17 cellular contexts compared by ENCODE assay signal in genomic region chr9:3434594-3434993, GRCh38.
DNase-seq lines count a peak whose midpoint lies in the region; ATAC-seq and TF ChIP-seq lines count a peak whose summit lies in the region.
"Had no signal": no experiment of that assay in that cellular context is flagged by ENCODE, and none has a peak within 500 bp of the region (broad histone marks: within the 10 kb centered on the region; RNA-seq: fewer than 3 reads in every experiment).

No MANE protein-coding gene starts in this region.

- no peaks in the 10 kb centered on the region for H3K36me3 Mint-ChIP-seq in natural killer cell
- H3K36me3 Mint-ChIP-seq in effector memory CD8-positive, alpha-beta T cell (ENCODE audit: insufficient read depth): no peaks in the 10 kb centered on the region
- H3K36me3 Mint-ChIP-seq in activated naive CD8-positive, alpha-beta T cell treated with anti-CD3 and anti-CD28 coated beads, Interleukin-2, amount 50 U/mL, for 24 hours (ENCODE audit: low read depth): peaks cover 12% of the 10 kb centered on the region

- BruUV-seq in IMR-90 (replicated peaks; lab: Mats Ljungman, UMichigan) (no TSS peak), mammary epithelial cell (replicated peaks; lab: Mats Ljungman, UMichigan) (no TSS peak)

- no peaks in the 10 kb centered on the region for H3K79me1 ChIP-seq in IMR-90 (ENCODE audit: low read depth in 1 of 2, low read length in 2 of 2)

- no CpG with 5 or more reads among the region's 1 CpG for WGBS in IMR-90 (ENCODE audit: extremely low coverage in 2 of 2, insufficient read length in 1 of 2), 2 experiments
- WGBS in mammary epithelial cell (ENCODE audit: low coverage, missing lambda C conversion rate): 100% methylated on average over 1 of the region's 1 CpG

- no peaks in the 10 kb centered on the region for H3K79me2 ChIP-seq in mammary epithelial cell (ENCODE audit: insufficient read depth, low read length)

- no peak overlapping the region for H3K56ac ChIP-seq in IMR-90 (ENCODE audit: extremely low read depth, insufficient read depth, low read length)

- H2AK5ac ChIP-seq in IMR-90 (ENCODE audit: low read depth, low read length): no peak overlapping the region

- peak overlapping the region; percentile 68 for H2BK5ac ChIP-seq in IMR-90 (ENCODE audit: low read depth, low read length, poor library complexity, severe bottlenecking)

- no peak overlapping the region for H2AK9ac ChIP-seq in IMR-90 (replicated peaks; ENCODE audit: low read depth, low read length, poor library complexity)

- dilution Hi-C loops in IMR-90 (cut with HindIII; ENCODE audit: low sequenced_read_pairs, unreplicated experiment): no loop called here
- dilution Hi-C loops in mammary epithelial cell (cut with HindIII; ENCODE audit: low sequenced_read_pairs): no loop called here

- no peak overlapping the region for H3K4me3 Mint-ChIP-seq in natural killer cell
- no peak overlapping the region for H3K4me3 Mint-ChIP-seq in effector memory CD8-positive, alpha-beta T cell
- H3K4me3 Mint-ChIP-seq in activated naive CD8-positive, alpha-beta T cell treated with anti-CD3 and anti-CD28 coated beads, Interleukin-2, amount 50 U/mL, for 24 hours: no peak overlapping the region
- H3K4me3 Mint-ChIP-seq: memory B cell; T-helper 1 cell treated with Interleukin-12 subunit alpha and Interleukin-12 subunit beta and Interleukin-4 antibody, amounts not matched to agents 30 μg/mL and 1 μg/mL, for 36 hours had no signal

- H3K4me1 Mint-ChIP-seq in natural killer cell: peaks cover 4 to 15% of the 10 kb centered on the region in 2 donors
- H3K4me1 Mint-ChIP-seq in effector memory CD8-positive, alpha-beta T cell (ENCODE audit: low read depth in 2 of 2): peaks cover 0 to 16% of the 10 kb centered on the region in 2 donors
- no peaks in the 10 kb centered on the region for H3K4me1 Mint-ChIP-seq in activated naive CD8-positive, alpha-beta T cell treated with anti-CD3 and anti-CD28 coated beads, Interleukin-2, amount 50 U/mL, for 24 hours

- no peaks in the 10 kb centered on the region for H3K9me1 ChIP-seq in IMR-90 (ENCODE audit: insufficient read depth, low read length)

- H3K4ac ChIP-seq in IMR-90 (ENCODE audit: low read depth, low read length): no peak overlapping the region

- in situ Hi-C loops in IMR-90 (cut with MboI; ENCODE audit: low sequenced_read_pairs): no loop called here
- in situ Hi-C loops in mammary epithelial cell (cut with MboI; ENCODE audit: low sequenced_read_pairs in 2 of 2): loop anchor here (25.0 kb wide), 1 partner anchor 572 kb away; no protein-coding TSS in a partner anchor

- H3K14ac ChIP-seq in IMR-90 (replicated peaks; ENCODE audit: low read depth, low read length): no peak overlapping the region

- no peak overlapping the region for H3K18ac ChIP-seq in IMR-90 (ENCODE audit: low read depth, low read length)

- H4K5ac ChIP-seq in IMR-90 (ENCODE audit: low read depth, low read length): no peak overlapping the region

- H3K27me3 Mint-ChIP-seq in natural killer cell (ENCODE audit: low read depth in 2 of 2): no peaks in the 10 kb centered on the region
- H3K27me3 Mint-ChIP-seq in effector memory CD8-positive, alpha-beta T cell: no peaks in the 10 kb centered on the region
- no peaks in the 10 kb centered on the region for H3K27me3 Mint-ChIP-seq in activated naive CD8-positive, alpha-beta T cell treated with anti-CD3 and anti-CD28 coated beads, Interleukin-2, amount 50 U/mL, for 24 hours
- H3K27me3 Mint-ChIP-seq: memory B cell had no signal

- TF ChIP-seq RAD21 in IMR-90 (IDR thresholded peaks at IDR 0.05; ENCODE audit: low read length): no peak

- no peak overlapping the region for H3K27ac Mint-ChIP-seq in natural killer cell
- no peak overlapping the region for H3K27ac Mint-ChIP-seq in effector memory CD8-positive, alpha-beta T cell
- H3K27ac Mint-ChIP-seq in activated naive CD8-positive, alpha-beta T cell treated with anti-CD3 and anti-CD28 coated beads, Interleukin-2, amount 50 U/mL, for 24 hours: no peak overlapping the region
- H3K27ac Mint-ChIP-seq: memory B cell; T-helper 1 cell treated with Interleukin-12 subunit alpha and Interleukin-12 subunit beta and Interleukin-4 antibody, amounts not matched to agents 30 μg/mL and 1 μg/mL, for 36 hours had no signal

- DNase-seq in AG04449 (ENCODE audit: low read depth, low spot score) (peak; percentile 37), IMR-90 (peak; percentile 82), mammary epithelial cell (peak; percentile 53), left lobe of liver (ENCODE audit: low spot score) (no peak), natural killer cell (no peak)
- no peak for DNase-seq in effector memory CD8-positive, alpha-beta T cell
- DNase-seq in activated CD4-positive, alpha-beta T cell treated with anti-CD3 and anti-CD28 coated beads for 48 hours: no peak
- no peak for DNase-seq in activated naive CD8-positive, alpha-beta T cell treated with anti-CD3 and anti-CD28 coated beads, Interleukin-2, amount 50 U/mL, for 24 hours
- DNase-seq: activated CD4-positive, alpha-beta T cell treated with anti-CD3 and anti-CD28 coated beads for 4 hours; activated T-cell treated with anti-CD3 and anti-CD28 coated beads, Interleukin-2, amount 50 U/mL, for 48 hours; effector CD8-positive, alpha-beta T cell; NCI-H2171 treated with DMSO at 0.1 percent for 48 hours had no signal

- H3K4me1 ChIP-seq in IMR-90 (ENCODE audit: control insufficient read depth, insufficient read depth, low read length) (peaks cover 2% of the 10 kb centered on the region; the same call in 1 of the 2 replicates), mammary epithelial cell (ENCODE audit: insufficient read depth, low read length) (no peaks in the 10 kb centered on the region)
- H3K4me1 ChIP-seq: ascending aorta had no signal

- H4K8ac ChIP-seq in IMR-90 (ENCODE audit: low read depth in 2 of 2, low read length in 2 of 2): no peak overlapping the region

- H3K27me3 ChIP-seq in IMR-90 (ENCODE audit: control insufficient read depth, insufficient read depth, low read length) (no peaks in the 10 kb centered on the region), mammary epithelial cell (ENCODE audit: insufficient read depth, low read length) (no peaks in the 10 kb centered on the region)
- H3K27me3 ChIP-seq: ascending aorta had no signal

- H3K9me3 Mint-ChIP-seq in natural killer cell: no peaks in the 10 kb centered on the region
- H3K9me3 Mint-ChIP-seq in effector memory CD8-positive, alpha-beta T cell: no peaks in the 10 kb centered on the region
- no peaks in the 10 kb centered on the region for H3K9me3 Mint-ChIP-seq in activated naive CD8-positive, alpha-beta T cell treated with anti-CD3 and anti-CD28 coated beads, Interleukin-2, amount 50 U/mL, for 24 hours
- H3K9me3 Mint-ChIP-seq: memory B cell; T-helper 1 cell treated with Interleukin-12 subunit alpha and Interleukin-12 subunit beta and Interleukin-4 antibody, amounts not matched to agents 30 μg/mL and 1 μg/mL, for 36 hours had no signal

- peak; percentile 74 for ATAC-seq in IMR-90 (ENCODE audit: low read depth)
- ATAC-seq in left lobe of liver: peak; percentile 64
- ATAC-seq in natural killer cell: no peak
- ATAC-seq in effector memory CD8-positive, alpha-beta T cell (replicated peaks): no peak
- no peak for ATAC-seq in activated naive CD8-positive, alpha-beta T cell treated with anti-CD3 and anti-CD28 coated beads, Interleukin-2, amount 50 U/mL, for 24 hours
- ATAC-seq: Panc1 had no signal

- POLR2A ChIA-PET in AG04449 (lab: Yijun Ruan, JAX): no interaction called here
- POLR2A ChIA-PET in IMR-90 (lab: Charles Lee; ENCODE audit: unreplicated experiment): no interaction called here

- TF ChIP-seq CTCF in AG04449 (IDR thresholded peaks at IDR 0.05; ENCODE audit: insufficient read depth, low read length, missing control alignments) (no peak), IMR-90 (conservative IDR thresholded peaks at IDR 0.05; ENCODE audit: low read depth, low read length) (no peak), mammary epithelial cell (conservative IDR thresholded peaks at IDR 0.05 in 1 of 2, IDR thresholded peaks at IDR 0.05 in 1 of 2; ENCODE audit: extremely low read depth in 1 of 2, insufficient read depth in 1 of 2, low read depth in 1 of 2, low read length in 2 of 2) (no peak), natural killer cell (IDR thresholded peaks at IDR 0.05) (no peak)

- TF ChIP-seq POLR2A in IMR-90 (IDR thresholded peaks at IDR 0.05; ENCODE audit: low read depth, low read length): no peak

- H2BK15ac ChIP-seq in IMR-90 (ENCODE audit: low read depth, low read length): no peak overlapping the region

- no peak overlapping the region for H2BK120ac ChIP-seq in IMR-90 (ENCODE audit: low read depth, low read length)

- H2BK20ac ChIP-seq in IMR-90 (ENCODE audit: low read depth, low read length): no peak overlapping the region

- no peak overlapping the region; the same call in 1 of the 2 replicates for H3K4me2 ChIP-seq in IMR-90 (ENCODE audit: low read depth, low read length)
- H3K4me2 ChIP-seq in mammary epithelial cell (ENCODE audit: insufficient read depth, low read depth, low read length): no peak overlapping the region
- H3K4me2 ChIP-seq: KMS-11 had no signal

- H3K4me3 ChIP-seq in AG04449 (ENCODE audit: low read depth, low read length) (no peak overlapping the region), IMR-90 (ENCODE audit: insufficient read depth, low read depth, low read length) (no peak overlapping the region), mammary epithelial cell (replicated peaks in 1 of 3; ENCODE audit: insufficient read depth in 1 of 3, low read depth in 2 of 3, low read length in 3 of 3) (no peak overlapping the region)
- H3K4me3 ChIP-seq: ascending aorta had no signal

- H3K9me3 ChIP-seq in IMR-90 (ENCODE audit: control insufficient read depth, insufficient read depth, low read length) (no peaks in the 10 kb centered on the region), mammary epithelial cell (replicated peaks; ENCODE audit: insufficient read depth, low read length) (no peaks in the 10 kb centered on the region)
- H3K9me3 ChIP-seq: ascending aorta had no signal

- CTCF ChIA-PET in AG04449 (lab: Yijun Ruan, JAX) (no interaction called here), IMR-90 (lab: Yijun Ruan, JAX) (no interaction called here), mammary epithelial cell (lab: Charles Lee; ENCODE audit: low non-redundant PET) (no interaction called here)

- H2AFZ ChIP-seq in IMR-90 (replicated peaks; ENCODE audit: low read length, poor library complexity): no peak overlapping the region
- no peak overlapping the region for H2AFZ ChIP-seq in mammary epithelial cell (ENCODE audit: low read depth, low read length)

- H3K9ac ChIP-seq in IMR-90 (ENCODE audit: low read depth, low read length) (no peak overlapping the region), mammary epithelial cell (ENCODE audit: insufficient read depth, low read length) (no peak overlapping the region)
- H3K9ac ChIP-seq: KMS-11 had no signal

- H3K27ac ChIP-seq in IMR-90 (ENCODE audit: insufficient read depth, low read length): no peak overlapping the region
- H3K27ac ChIP-seq in mammary epithelial cell (ENCODE audit: insufficient read depth, low read depth, low read length): no peak overlapping the region
- H3K27ac ChIP-seq: ascending aorta, KMS-11 had no signal

- no peak overlapping the region for H4K91ac ChIP-seq in IMR-90 (ENCODE audit: insufficient read depth, low read depth, low read length)

- H3K36me3 ChIP-seq in IMR-90 (ENCODE audit: control insufficient read depth, insufficient read depth, low read length) (no peaks in the 10 kb centered on the region), mammary epithelial cell (ENCODE audit: insufficient read depth, low read length) (no peaks in the 10 kb centered on the region)
- H3K36me3 ChIP-seq: ascending aorta had no signal

- H4K20me1 ChIP-seq in IMR-90 (ENCODE audit: insufficient read depth, low read length): no peaks in the 10 kb centered on the region
- no peaks in the 10 kb centered on the region for H4K20me1 ChIP-seq in mammary epithelial cell (ENCODE audit: insufficient read depth, low read length)

- intact Hi-C loops in IMR-90 (cut with micrococcal nuclease) (no loop called here), mammary epithelial cell (cut with micrococcal nuclease) (no loop called here), natural killer cell (cut with micrococcal nuclease) (no loop called here)

- H3K23ac ChIP-seq in IMR-90 (ENCODE audit: low read depth, low read length): no peak overlapping the region

Comparison
In these comparisons a context has a peak if more than half of its experiments do, and no peak if none do; other contexts are left out.
1. DNase-seq: peak in AG04449 (single experiment), IMR-90 (single experiment) and mammary epithelial cell (single experiment); none in left lobe of liver (single experiment), natural killer cell (single experiment), effector memory CD8-positive, alpha-beta T cell (0 of 3), activated CD4-positive, alpha-beta T cell treated with anti-CD3 and anti-CD28 coated beads for 48 hours (single experiment) and activated naive CD8-positive, alpha-beta T cell treated with anti-CD3 and anti-CD28 coated beads, Interleukin-2, amount 50 U/mL, for 24 hours (single experiment).
2. ATAC-seq: peak in IMR-90 (single experiment) and left lobe of liver (single experiment); none in natural killer cell (0 of 3), effector memory CD8-positive, alpha-beta T cell (single experiment) and activated naive CD8-positive, alpha-beta T cell treated with anti-CD3 and anti-CD28 coated beads, Interleukin-2, amount 50 U/mL, for 24 hours (single experiment).